Comparison of ENCODE assay signal across 8 cellular contexts in the genomic region with DNA sequence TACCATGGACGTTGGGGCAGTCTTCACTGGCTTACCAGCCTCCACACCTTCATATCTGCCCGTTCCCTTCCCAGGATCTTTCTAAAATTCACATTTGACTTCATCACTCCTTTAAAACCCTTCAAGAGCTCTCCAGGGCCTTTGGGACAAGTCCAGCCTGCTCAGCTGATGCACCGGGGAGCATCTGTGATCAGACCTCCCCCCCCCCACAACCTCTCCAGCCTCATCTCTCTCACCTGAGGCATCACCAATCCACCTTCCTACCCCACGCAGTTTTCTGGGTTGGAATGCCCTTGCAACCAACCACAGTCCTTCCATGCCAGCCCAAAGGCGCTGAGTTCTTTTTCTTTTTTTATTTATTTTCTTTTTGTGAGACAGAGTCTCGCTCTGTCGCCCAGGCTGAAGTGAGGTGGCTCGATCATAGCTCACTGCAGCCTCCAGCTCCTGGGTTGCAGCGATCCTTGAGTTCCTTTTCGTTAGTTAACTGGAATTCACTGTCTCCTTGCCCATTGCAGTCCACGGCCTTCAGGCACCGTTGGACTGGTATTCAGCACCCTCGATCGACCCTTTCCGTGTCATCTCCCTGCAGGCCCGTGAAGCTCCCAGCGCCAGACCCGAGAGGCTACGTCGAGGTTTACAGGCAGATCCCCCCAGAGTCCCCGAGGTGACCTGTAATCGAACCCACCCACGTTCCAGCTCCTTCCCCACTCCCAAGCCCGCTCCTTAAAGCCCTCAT. TPM values are rescaled to one million over a fixed set of nuclear protein-coding genes. Genes with fewer than 3 reads are reported as not detected.
DNase-seq lines count a peak whose midpoint lies in the region; ATAC-seq and TF ChIP-seq lines count a peak whose summit lies in the region.

No MANE protein-coding gene starts in this region.

- DNase-seq in ACHN (peak; percentile 56), GM23338 (ENCODE audit: low spot score) (no peak), foreskin fibroblast (peak in 1 of 2 donors; percentile 44), ovary (no peak), iPS-NIHi11 (ENCODE audit: low spot score) (no peak)

- WGBS in ovary, 3 donors = 8 to 11% (median 9%) methylated on average over 24 of the region's 24 CpGs

- no peak for TF ChIP-seq EP300 in ovary (IDR thresholded peaks at IDR 0.05)

- H3F3A ChIP-seq in GM23338 (replicated peaks; ENCODE audit: low read depth) = peaks cover 6% of the 10 kb centered on the region; the same call in 1 of the 2 replicates

- H3K27me3 ChIP-seq in GM23338 (ENCODE audit: insufficient read depth) = no peaks in the 10 kb centered on the region
- no peaks in the 10 kb centered on the region for H3K27me3 ChIP-seq in ovary

- peaks cover 3% of the 10 kb centered on the region; the same call in 1 of the 3 replicates for H3K9me3 Mint-ChIP-seq in GM23338

- H3K27ac ChIP-seq in GM23338 (ENCODE audit: low read depth) (no peak overlapping the region), ovary (peak overlapping the region; percentile 31 to 85)

- no peaks in the 10 kb centered on the region for H3K9me2 ChIP-seq in GM23338 (ENCODE audit: insufficient read depth)

- H3K4me1 ChIP-seq in GM23338 (ENCODE audit: insufficient read depth) (0 out of 2 replicates have a peak, but pooled peaks cover 11% of the 10 kb centered on the region), ovary (ENCODE audit: insufficient read depth) (peaks cover 14% of the 10 kb centered on the region)

- peak overlapping the region; percentile 88 for H3K27ac Mint-ChIP-seq in GM23338

- in situ Hi-C loops in ACHN (cut with HindIII; ENCODE audit: low pct_ligation_motif_present, low pct_unique_long_range_greater_than_20kb, low sequenced_read_pairs) = no loop called here

- peak overlapping the region; percentile 98 for H3K4me3 Mint-ChIP-seq in GM23338

- intact Hi-C loops in ovary (cut with DNase I) = no loop called here

- H3K36me3 ChIP-seq in GM23338 (ENCODE audit: insufficient read depth) (no peaks in the 10 kb centered on the region), ovary (no peaks in the 10 kb centered on the region)

- H3K9me3 ChIP-seq in ovary = no peaks in the 10 kb centered on the region

- H3K4me1 Mint-ChIP-seq in GM23338 = peaks cover 18% of the 10 kb centered on the region

- H3K36me3 Mint-ChIP-seq in GM23338 (ENCODE audit: low read depth) = peaks cover 16% of the 10 kb centered on the region

- no peaks in the 10 kb centered on the region for H4K20me1 ChIP-seq in GM23338 (replicated peaks; ENCODE audit: insufficient read depth)

- H3K27me3 Mint-ChIP-seq in GM23338 (ENCODE audit: insufficient read depth, low read depth, poor library complexity) = peaks cover 16% of the 10 kb centered on the region

- peaks cover 21% of the 10 kb centered on the region for H3K79me2 ChIP-seq in GM23338 (replicated peaks; ENCODE audit: insufficient read depth)

- peak overlapping the region; percentile 98 for H3K4me2 ChIP-seq in GM23338

- TF ChIP-seq POLR2A in ovary (IDR thresholded peaks at IDR 0.05) = no peak

- no peak for TF ChIP-seq CTCF in GM23338 (conservative IDR thresholded peaks at IDR 0.05; ENCODE audit: low read depth in 2 of 2)
- no peak for TF ChIP-seq CTCF in WI38 (IDR thresholded peaks at IDR 0.05; ENCODE audit: low read depth, low read length)
- no peak for TF ChIP-seq CTCF in foreskin fibroblast (IDR thresholded peaks at IDR 0.05; ENCODE audit: low read depth, low read length)
- no peak for TF ChIP-seq CTCF in ovary (IDR thresholded peaks at IDR 0.05)

- H3K4me3 ChIP-seq in GM23338 = peak overlapping the region; percentile 99
- peak overlapping the region; percentile 99 for H3K4me3 ChIP-seq in WI38 (ENCODE audit: low read depth, low read length)
- peak overlapping the region; percentile 86 to 100 for H3K4me3 ChIP-seq in foreskin fibroblast (ENCODE audit: low read depth in 1 of 2, low read length in 2 of 2)
- peak overlapping the region; percentile 84 for H3K4me3 ChIP-seq in ovary

- ATAC-seq in GM23338 = peak; percentile 6
- no peak for ATAC-seq in GM19452 (IDR thresholded peaks at IDR 0.05; ENCODE audit: unreplicated experiment)
- no peak for ATAC-seq in GM18867 (IDR thresholded peaks at IDR 0.05; ENCODE audit: unreplicated experiment)

- peak overlapping the region; percentile 100 for H2AFZ ChIP-seq in GM23338

TF ChIP-seq in GM23338, 12 proteins besides CTCF, POLR2A, EP300 and RAD21 (continues in another document):
- TF ChIP-seq, protein P1, sequence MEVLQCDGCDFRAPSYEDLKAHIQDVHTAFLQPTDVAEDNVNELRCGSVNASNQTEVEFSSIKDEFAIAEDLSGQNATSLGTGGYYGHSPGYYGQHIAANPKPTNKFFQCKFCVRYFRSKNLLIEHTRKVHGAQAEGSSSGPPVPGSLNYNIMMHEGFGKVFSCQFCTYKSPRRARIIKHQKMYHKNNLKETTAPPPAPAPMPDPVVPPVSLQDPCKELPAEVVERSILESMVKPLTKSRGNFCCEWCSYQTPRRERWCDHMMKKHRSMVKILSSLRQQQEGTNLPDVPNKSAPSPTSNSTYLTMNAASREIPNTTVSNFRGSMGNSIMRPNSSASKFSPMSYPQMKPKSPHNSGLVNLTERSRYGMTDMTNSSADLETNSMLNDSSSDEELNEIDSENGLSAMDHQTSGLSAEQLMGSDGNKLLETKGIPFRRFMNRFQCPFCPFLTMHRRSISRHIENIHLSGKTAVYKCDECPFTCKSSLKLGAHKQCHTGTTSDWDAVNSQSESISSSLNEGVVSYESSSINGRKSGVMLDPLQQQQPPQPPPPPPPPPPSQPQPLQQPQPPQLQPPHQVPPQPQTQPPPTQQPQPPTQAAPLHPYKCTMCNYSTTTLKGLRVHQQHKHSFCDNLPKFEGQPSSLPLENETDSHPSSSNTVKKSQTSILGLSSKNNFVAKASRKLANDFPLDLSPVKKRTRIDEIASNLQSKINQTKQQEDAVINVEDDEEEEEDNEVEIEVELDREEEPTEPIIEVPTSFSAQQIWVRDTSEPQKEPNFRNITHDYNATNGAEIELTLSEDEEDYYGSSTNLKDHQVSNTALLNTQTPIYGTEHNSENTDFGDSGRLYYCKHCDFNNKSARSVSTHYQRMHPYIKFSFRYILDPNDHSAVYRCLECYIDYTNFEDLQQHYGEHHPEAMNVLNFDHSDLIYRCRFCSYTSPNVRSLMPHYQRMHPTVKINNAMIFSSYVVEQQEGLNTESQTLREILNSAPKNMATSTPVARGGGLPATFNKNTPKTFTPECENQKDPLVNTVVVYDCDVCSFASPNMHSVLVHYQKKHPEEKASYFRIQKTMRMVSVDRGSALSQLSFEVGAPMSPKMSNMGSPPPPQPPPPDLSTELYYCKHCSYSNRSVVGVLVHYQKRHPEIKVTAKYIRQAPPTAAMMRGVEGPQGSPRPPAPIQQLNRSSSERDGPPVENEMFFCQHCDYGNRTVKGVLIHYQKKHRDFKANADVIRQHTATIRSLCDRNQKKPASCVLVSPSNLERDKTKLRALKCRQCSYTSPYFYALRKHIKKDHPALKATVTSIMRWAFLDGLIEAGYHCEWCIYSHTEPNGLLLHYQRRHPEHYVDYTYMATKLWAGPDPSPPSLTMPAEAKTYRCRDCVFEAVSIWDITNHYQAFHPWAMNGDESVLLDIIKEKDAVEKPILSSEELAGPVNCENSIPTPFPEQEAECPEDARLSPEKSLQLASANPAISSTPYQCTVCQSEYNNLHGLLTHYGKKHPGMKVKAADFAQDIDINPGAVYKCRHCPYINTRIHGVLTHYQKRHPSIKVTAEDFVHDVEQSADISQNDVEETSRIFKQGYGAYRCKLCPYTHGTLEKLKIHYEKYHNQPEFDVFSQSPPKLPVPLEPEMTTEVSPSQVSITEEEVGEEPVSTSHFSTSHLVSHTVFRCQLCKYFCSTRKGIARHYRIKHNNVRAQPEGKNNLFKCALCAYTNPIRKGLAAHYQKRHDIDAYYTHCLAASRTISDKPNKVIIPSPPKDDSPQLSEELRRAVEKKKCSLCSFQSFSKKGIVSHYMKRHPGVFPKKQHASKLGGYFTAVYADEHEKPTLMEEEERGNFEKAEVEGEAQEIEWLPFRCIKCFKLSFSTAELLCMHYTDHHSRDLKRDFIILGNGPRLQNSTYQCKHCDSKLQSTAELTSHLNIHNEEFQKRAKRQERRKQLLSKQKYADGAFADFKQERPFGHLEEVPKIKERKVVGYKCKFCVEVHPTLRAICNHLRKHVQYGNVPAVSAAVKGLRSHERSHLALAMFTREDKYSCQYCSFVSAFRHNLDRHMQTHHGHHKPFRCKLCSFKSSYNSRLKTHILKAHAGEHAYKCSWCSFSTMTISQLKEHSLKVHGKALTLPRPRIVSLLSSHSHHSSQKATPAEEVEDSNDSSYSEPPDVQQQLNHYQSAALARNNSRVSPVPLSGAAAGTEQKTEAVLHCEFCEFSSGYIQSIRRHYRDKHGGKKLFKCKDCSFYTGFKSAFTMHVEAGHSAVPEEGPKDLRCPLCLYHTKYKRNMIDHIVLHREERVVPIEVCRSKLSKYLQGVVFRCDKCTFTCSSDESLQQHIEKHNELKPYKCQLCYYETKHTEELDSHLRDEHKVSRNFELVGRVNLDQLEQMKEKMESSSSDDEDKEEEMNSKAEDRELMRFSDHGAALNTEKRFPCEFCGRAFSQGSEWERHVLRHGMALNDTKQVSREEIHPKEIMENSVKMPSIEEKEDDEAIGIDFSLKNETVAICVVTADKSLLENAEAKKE (CRISPR knock-in tag; IDR thresholded peaks at IDR 0.05) = no peak
- TF ChIP-seq POLR2AphosphoS5 (IDR thresholded peaks at IDR 0.05; ENCODE audit: low read depth) = no peak
- TF ChIP-seq ZNF331 (CRISPR knock-in tag; IDR thresholded peaks at IDR 0.05; ENCODE audit: low read depth) = no peak

RNA-seq across cellular contexts. Expression of a gene that starts 0.7 kb away (rescaled TPM):
- total RNA-seq in GM23338 (2014; rRNA removed; shearing (Covaris generic)) = 31.0 and 45.0 TPM in 2 replicates
- polyA plus RNA-seq in GM23338 (2016; fragmentation: Nextera tagmentation; extraction: Ambion mirVana) (17.7 and 20.0 TPM in 2 replicates), ovary (10 to 100 TPM in 1 of 2 donors, 1 to 10 TPM in 1; 6.2 to 11.9 TPM)
- 10 to 100 TPM in 5 of 7 donors, 1 to 10 TPM in 2; 9.8 to 15.5 (median 12.2) TPM for total RNA-seq in ovary

RNA-seq across cellular contexts. Expression of a gene that starts 0.8 kb away (rescaled TPM):
- total RNA-seq in GM23338 (2014; rRNA removed; shearing (Covaris generic)) = 43.3 and 55.2 TPM in 2 replicates
- 24.0 and 28.1 TPM in 2 replicates for polyA plus RNA-seq in GM23338 (2016; fragmentation: Nextera tagmentation; extraction: Ambion mirVana)
- total RNA-seq in ovary = 10 to 100 TPM; 10.7 to 26.2 (median 14.6) TPM
- polyA plus RNA-seq in ovary = 10 to 100 TPM in 1 of 2 donors, 1 to 10 TPM in 1; 3.4 to 12.6 TPM

RNA-seq across cellular contexts. Expression of a gene that starts 14.7 kb away (rescaled TPM):
- 32.2 and 39.0 TPM in 2 replicates for total RNA-seq in GM23338 (2014; rRNA removed; shearing (Covaris generic))
- polyA plus RNA-seq in GM23338 (2016; fragmentation: Nextera tagmentation; extraction: Ambion mirVana) (167 and 190 TPM in 2 replicates), ovary (10 to 100 TPM; 41.9 to 77.1 TPM)
- total RNA-seq in ovary = 10 to 100 TPM; 17.7 to 48.0 (median 40.2) TPM

RNA-seq across cellular contexts. Expression of a gene that starts 30.6 kb away (rescaled TPM):
- total RNA-seq in GM23338 (2014; rRNA removed; shearing (Covaris generic)) = 21.7 and 33.8 TPM in 2 replicates
- polyA plus RNA-seq in GM23338 (2016; fragmentation: Nextera tagmentation; extraction: Ambion mirVana) (6.6 and 8.6 TPM in 2 replicates), ovary (10 to 100 TPM in 1 of 2 donors, 1 to 10 TPM in 1; 3.2 to 10.0 TPM)
- total RNA-seq in ovary = 10 to 100 TPM in 6 of 7 donors, 1 to 10 TPM in 1; 6.4 to 18.9 (median 16.3) TPM

RNA-seq across cellular contexts. Expression of a gene that starts 53.6 kb away (rescaled TPM):
- total RNA-seq in GM23338 (2014; rRNA removed; shearing (Covaris generic)) = 1.5 and 4.2 TPM in 2 replicates
- polyA plus RNA-seq in GM23338 (2016; fragmentation: Nextera tagmentation; extraction: Ambion mirVana) (0.99 and 1.1 TPM in 2 replicates), ovary (10 to 100 TPM in 1 of 2 donors, 1 to 10 TPM in 1; 2.1 to 21.1 TPM)
- total RNA-seq in ovary = 10 to 100 TPM in 4 of 7 donors, 1 to 10 TPM in 3; 5.3 to 36.2 (median 12.6) TPM
